ENCODE assay signal across 20 cellular contexts in the genomic region with DNA sequence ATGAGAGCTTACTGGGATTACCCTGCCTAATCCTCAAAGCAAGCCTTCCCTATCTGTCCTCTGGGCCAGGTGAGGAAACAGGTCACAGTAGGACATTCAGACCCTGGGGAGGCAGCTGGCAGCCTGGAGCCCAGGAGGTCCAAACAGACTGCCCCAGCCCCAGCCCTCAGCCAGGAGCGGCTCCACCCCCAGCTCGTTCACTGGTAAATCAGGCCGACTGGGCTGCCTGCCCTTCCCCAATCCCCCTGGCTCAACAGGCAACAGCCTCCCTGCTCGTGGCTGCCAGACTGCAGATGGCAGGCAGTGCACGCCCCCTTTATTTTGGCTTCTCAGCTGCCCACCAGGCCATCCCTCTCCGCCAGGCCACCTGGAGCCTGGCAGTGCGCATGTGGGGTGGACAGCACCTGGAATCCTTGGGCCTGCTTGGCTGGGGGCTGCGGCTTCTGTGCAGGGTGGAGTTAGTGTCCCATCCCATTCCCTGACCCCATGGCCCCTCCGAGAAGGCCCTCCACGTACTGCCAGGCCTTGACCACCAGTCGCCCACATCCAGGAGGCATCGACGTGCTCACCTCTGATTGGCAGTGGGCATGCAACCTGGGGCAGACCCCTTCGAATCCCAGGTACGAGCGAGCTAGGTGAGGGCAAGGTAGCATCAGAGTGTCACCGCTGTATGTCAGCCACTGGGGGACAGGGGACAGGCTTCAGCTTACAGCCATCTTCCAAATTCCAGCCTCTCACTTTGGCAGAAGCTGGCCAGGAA. TPM values are rescaled to one million over a fixed set of nuclear protein-coding genes. Genes with fewer than 3 reads are reported as not detected.
DNase-seq lines count a peak whose midpoint lies in the region; ATAC-seq, FAIRE-seq and TF ChIP-seq lines count a peak whose summit lies in the region.
"Had no signal": no experiment of that assay in that cellular context is flagged by ENCODE, and none has a peak within 500 bp of the region (broad histone marks: within the 10 kb centered on the region; RNA-seq: fewer than 3 reads in every experiment).

No MANE protein-coding gene starts in this region.

- H3K9ac ChIP-seq in HCT116 (ENCODE audit: low read length) (no peak overlapping the region), K562 (ENCODE audit: insufficient read depth in 1 of 2, low read depth in 2 of 2, low read length in 2 of 2) (0 out of 4 replicates have a peak overlapping the region, but pooled peaks of 1 of the 2 experiments have one; percentile 43), neuronal stem cell (ENCODE audit: low read depth, low read length, poor library complexity) (peak overlapping the region; percentile 37)
- H3K9ac ChIP-seq: KMS-11, SK-N-SH had no signal

- H3K18ac ChIP-seq in neuronal stem cell (ENCODE audit: low read length): peak overlapping the region; percentile 64

- no peak overlapping the region for H2BK15ac ChIP-seq in neuronal stem cell (ENCODE audit: low read length)

- no peak for TF ChIP-seq POLR2A in HCT116 (IDR thresholded peaks at IDR 0.05; ENCODE audit: borderline replicate concordance, extremely low read depth, insufficient read depth, insufficient read length)
- no peak for TF ChIP-seq POLR2A in K562 (conservative IDR thresholded peaks at IDR 0.05)

- H3K9me3 ChIP-seq in HCT116 (ENCODE audit: control insufficient read depth in 1 of 2, insufficient read depth in 1 of 2, low read depth in 1 of 2, low read length in 2 of 2) (no peaks in the 10 kb centered on the region), K562 (replicated peaks; ENCODE audit: control insufficient read depth, insufficient read depth, low read depth, low read length) (no peaks in the 10 kb centered on the region; the same call in 1 of the 2 replicates), neuronal stem cell (replicated peaks in 1 of 2; ENCODE audit: control insufficient read depth in 2 of 2, insufficient read depth in 1 of 2, low read depth in 1 of 2, low read length in 2 of 2) (peaks cover 0 to 8% of the 10 kb centered on the region in 2 donors)
- H3K9me3 ChIP-seq: HAP-1, SK-N-SH had no signal

- H3K27me3 ChIP-seq in HCT116 (ENCODE audit: insufficient read depth, low read length) (no peaks in the 10 kb centered on the region), K562 (ENCODE audit: control insufficient read depth in 2 of 2, insufficient read depth in 2 of 2, low read length in 2 of 2) (peaks cover 0 to 26% of the 10 kb centered on the region in 2 experiments; a peak in 3 of 5 replicates), neuronal stem cell (ENCODE audit: control insufficient read depth in 3 of 3, insufficient read depth in 3 of 3, low read depth in 1 of 3, low read length in 3 of 3) (no peaks in the 10 kb centered on the region)

- H3K23ac ChIP-seq in neuronal stem cell (ENCODE audit: low read depth, low read length, poor library complexity): peak overlapping the region; percentile 93

- POLR2A ChIA-PET in HCT116 (lab: Charles Lee) (no interaction called here), K562 (lab: Yijun Ruan, JAX) (interaction anchor here (0.6 to 1.4 kb wide), 4 partner anchors 9 to 164 kb away, joined by 3 to 4 read pairs (median 3); no protein-coding TSS in a partner anchor)

- H4K8ac ChIP-seq in neuronal stem cell (ENCODE audit: low read depth, low read length): no peak overlapping the region

- no peak for TF ChIP-seq EP300 in K562 (IDR thresholded peaks at IDR 0.05; ENCODE audit: low read length)

- WGBS in K562 (ENCODE audit: insufficient coverage, low coverage, missing lambda C conversion rate): 28% methylated on average over 17 of the region's 17 CpGs
- WGBS in neuronal stem cell (ENCODE audit: extremely low coverage in 2 of 2, insufficient read length in 2 of 2, insufficient replicate concordance in 1 of 2), 2 donors: no CpG with 5 or more reads among the region's 17 CpGs

- H3K27ac ChIP-seq in HCT116 (ENCODE audit: low read depth, low read length) (no peak overlapping the region), K562 (ENCODE audit: extremely low read depth, low read depth, low read length) (no peak overlapping the region), neuronal stem cell (replicated peaks; ENCODE audit: low read length) (no peak overlapping the region)
- H3K27ac ChIP-seq: KMS-11 had no signal

- TF ChIP-seq RAD21 in HCT116 (IDR thresholded peaks at IDR 0.05; ENCODE audit: low read depth) (no peak), K562 (CRISPR knock-in tag; conservative IDR thresholded peaks at IDR 0.05 in 1 of 2, IDR thresholded peaks at IDR 0.05 in 1 of 2) (no peak)

- intact Hi-C loops in HCT116 (cut with micrococcal nuclease) (no loop called here), K562 (cut with micrococcal nuclease) (no loop called here)

- H2BK5ac ChIP-seq in neuronal stem cell (ENCODE audit: low read length): peak overlapping the region; percentile 48

- H2AFZ ChIP-seq in HCT116 (ENCODE audit: low read depth, low read length, poor library complexity, severe bottlenecking): no peak overlapping the region
- H2AFZ ChIP-seq in K562 (ENCODE audit: low read depth, low read length): no peak overlapping the region
- H2AFZ ChIP-seq in neuronal stem cell (ENCODE audit: low read length): no peak overlapping the region

- ATAC-seq in HCT116 (peak; percentile 43; the same call in 1 of the 2 replicates), K562 (no peak; the same call in 1 of the 3 replicates), GM19395 (IDR thresholded peaks at IDR 0.05; ENCODE audit: unreplicated experiment) (no peak)

- no peak overlapping the region for H4K91ac ChIP-seq in neuronal stem cell (ENCODE audit: low read depth, low read length, poor library complexity)

- H3K4me3 ChIP-seq in HCT116 (replicated peaks in 1 of 2; ENCODE audit: low read depth in 1 of 2, low read length in 2 of 2) (no peak overlapping the region), K562 (no peak overlapping the region), neuronal stem cell (ENCODE audit: low read length in 2 of 2) (no peak overlapping the region)
- H3K4me3 ChIP-seq: HAP-1 had no signal

- H3K4me1 ChIP-seq in HCT116 (ENCODE audit: control insufficient read depth in 1 of 2, insufficient read depth in 2 of 2, low read length in 2 of 2): no peaks in the 10 kb centered on the region
- H3K4me1 ChIP-seq in K562 (replicated peaks in 1 of 2; ENCODE audit: control insufficient read depth in 2 of 2, insufficient read depth in 2 of 2, low read length in 2 of 2): peaks cover 0 to 20% of the 10 kb centered on the region in 2 experiments; a peak in 2 of 5 replicates
- no peaks in the 10 kb centered on the region for H3K4me1 ChIP-seq in neuronal stem cell (ENCODE audit: control insufficient read depth in 2 of 2, insufficient read depth in 1 of 2, low read depth in 1 of 2, low read length in 2 of 2)
- H3K4me1 ChIP-seq: HAP-1 had no signal

- DNase-seq in DMS 273 treated with DMSO at 0.1 percent for 48 hours (lab: John Stamatoyannopoulos, UW): peak; percentile 16
- no peak for DNase-seq in HCT116 (ENCODE audit: low read depth, low spot score)
- DNase-seq in K562 (ENCODE audit: extremely low read depth in 1 of 4, low spot score in 3 of 4): no peak
- DNase-seq in neuronal stem cell (ENCODE audit: low spot score): no peak
- DNase-seq in activated effector memory CD4-positive, alpha-beta T cell treated with Interleukin-2 at 50 U/mL for 16 hours: no peak
- DNase-seq in NCI-H1436 treated with DMSO at 0.1 percent for 48 hours (lab: John Stamatoyannopoulos, UW): no peak
- DNase-seq: CD4-positive, CD25-positive, alpha-beta regulatory T cell; COR-L47; GDM1; NCI-H1105; NCI-H1694 treated with DMSO at 0.1 percent for 48 hours; NCI-H2081 treated with DMSO at 0.1 percent for 48 hours; NCI-H2171 treated with DMSO at 0.1 percent for 48 hours; NCI-H524 treated with DMSO at 0.1 percent for 48 hours; SIG-M5; SK-N-SH had no signal

- H3K4ac ChIP-seq in neuronal stem cell (ENCODE audit: low read length): no peak overlapping the region

- H2AK5ac ChIP-seq in neuronal stem cell (ENCODE audit: low read depth, low read length): peak overlapping the region; percentile 1

- CTCF ChIA-PET in HCT116 (lab: Charles Lee): no interaction called here
- CTCF ChIA-PET in K562 (lab: Yijun Ruan, JAX; ENCODE audit: low intra/inter-chr PET ratio): no interaction called here

- H3K79me2 ChIP-seq in HCT116 (ENCODE audit: insufficient read depth, low read length): no peaks in the 10 kb centered on the region
- H3K79me2 ChIP-seq in K562 (ENCODE audit: control insufficient read depth, insufficient read depth, low read length): no peaks in the 10 kb centered on the region

- peak overlapping the region; percentile 71 for H3K14ac ChIP-seq in neuronal stem cell (ENCODE audit: low read length)

- RAD21 ChIA-PET in HCT116 (lab: Charles Lee; ENCODE audit: low non-redundant PET in 1 of 2, low total read pairs in 2 of 2, uncharacterized antibody in 2 of 2, unreplicated experiment in 2 of 2): no interaction called here

- TF ChIP-seq CTCF in HCT116 (IDR thresholded peaks at IDR 0.05 in 2 of 3, conservative IDR thresholded peaks at IDR 0.05 in 1 of 3; ENCODE audit: borderline replicate concordance in 1 of 3, insufficient read depth in 1 of 3, low read depth in 2 of 3, low read length in 2 of 3) (no peak), K562 (IDR thresholded peaks at IDR 0.05 in 2 of 3, conservative IDR thresholded peaks at IDR 0.05 in 1 of 3; ENCODE audit: insufficient read depth in 2 of 3, low read depth in 1 of 3, low read length in 3 of 3) (no peak)

- H2BK12ac ChIP-seq in neuronal stem cell (ENCODE audit: low read length): peak overlapping the region; percentile 92

- H4K20me1 ChIP-seq in HCT116 (ENCODE audit: insufficient read depth) (no peaks in the 10 kb centered on the region), K562 (replicated peaks; ENCODE audit: control insufficient read depth, insufficient read depth, low read length) (no peaks in the 10 kb centered on the region)

- H3K4me2 ChIP-seq in HCT116 (ENCODE audit: low read length) (no peak overlapping the region), K562 (ENCODE audit: insufficient read depth, low read length) (no peak overlapping the region), neuronal stem cell (ENCODE audit: insufficient read depth, low read length, poor library complexity, severe bottlenecking) (no peak overlapping the region)
- H3K4me2 ChIP-seq: KMS-11, SK-N-SH had no signal

- H2BK120ac ChIP-seq in neuronal stem cell (ENCODE audit: low read depth, low read length): no peak overlapping the region

- H3K79me1 ChIP-seq in neuronal stem cell (ENCODE audit: low read depth, low read length): peaks cover 2% of the 10 kb centered on the region

- no peaks in the 10 kb centered on the region for H3K9me2 ChIP-seq in HCT116 (ENCODE audit: insufficient read depth)
- H3K9me2 ChIP-seq: SK-N-SH had no signal

- no peaks in the 10 kb centered on the region for H3K36me3 ChIP-seq in HCT116 (ENCODE audit: control insufficient read depth in 1 of 2, insufficient read depth in 2 of 2, low read length in 2 of 2)
- no peaks in the 10 kb centered on the region for H3K36me3 ChIP-seq in K562 (ENCODE audit: control insufficient read depth, insufficient read depth, low read length)
- no peaks in the 10 kb centered on the region for H3K36me3 ChIP-seq in neuronal stem cell (replicated peaks in 1 of 2; ENCODE audit: control insufficient read depth in 2 of 2, insufficient read depth in 2 of 2, low read length in 2 of 2)
- H3K36me3 ChIP-seq: HAP-1 had no signal

- in situ Hi-C loops in K562 (cut with MboI): no loop called here

- no TSS peak for BruUV-seq in HCT116 (replicated peaks; lab: Mats Ljungman, UMichigan)
- no TSS peak for BruUV-seq in K562 (replicated peaks; lab: Mats Ljungman, UMichigan)

- no peak for FAIRE-seq in K562 (lab: Jason Lieb, UNC)
- FAIRE-seq: GM19239 had no signal

- H3K9me1 ChIP-seq in K562 (ENCODE audit: control insufficient read depth, insufficient read depth, low read length): no peaks in the 10 kb centered on the region

RNA-seq across cellular contexts. Expression of a gene that starts 11.2 kb away (rescaled TPM):
- 6.9 TPM for total RNA-seq in HCT116 (2021; ENCODE audit: unreplicated experiment)
- polyA plus RNA-seq in HCT116 (2012): 1.5 and 2.1 TPM in 2 replicates
- 4.5 and 17.1 TPM in 2 replicates for total RNA-seq in K562 (2011; cell fraction: chromatin; rRNA removed; ENCODE audit: low replicate concordance)
- 2.8 and 5.1 TPM in 2 replicates for total RNA-seq in K562 (2011; cell fraction: nucleolus; rRNA removed)
- 6.5 and 7.7 TPM in 2 replicates for total RNA-seq in K562 (2011; cell fraction: nucleoplasm; rRNA removed)
- total RNA-seq in K562 (2014; rRNA removed): 6.7 and 8.9 TPM in 2 replicates
- 14.5 and 17.8 TPM in 2 replicates for total RNA-seq in K562 (2014; rRNA removed; fragmentation: Illumina TruSeq; extraction: Trizol)
- total RNA-seq in K562 (2015; rRNA removed; fragmentation: Illumina TruSeq; extraction: Trizol): 10.3 and 11.2 TPM in 2 replicates
- 7.1 and 7.9 TPM in 2 replicates for total RNA-seq in K562 (2021)
- 9.7 and 11.8 TPM in 2 replicates for polyA plus RNA-seq in K562 (2011; rRNA removed)
- 1.1 and 2.6 TPM in 2 replicates for polyA plus RNA-seq in K562 (2011; cell fraction: cytosol; rRNA removed)
- polyA plus RNA-seq in K562 (2011; cell fraction: nucleus; rRNA removed): 2.7 and 4.4 TPM in 2 replicates
- 5.9 and 6.1 TPM in 2 replicates for polyA plus RNA-seq in K562 (2012)
- polyA plus RNA-seq in K562 (2014; fragmentation: Illumina TruSeq; extraction: Trizol): 11.1 and 12.4 TPM in 2 replicates
- polyA plus RNA-seq in K562 (2014; fragmentation: Nextera tagmentation; extraction: Ambion mirVana): 10 to 100 TPM; 17.3 to 23.4 TPM
- 8.2 and 8.7 TPM in 2 replicates for polyA plus RNA-seq in K562 (2014; rRNA removed)
- 11.7 and 13.9 TPM in 2 replicates for polyA minus RNA-seq in K562 (2011; rRNA and poly(A)+ RNA removed)
- polyA minus RNA-seq in K562 (2011; cell fraction: cytosol; rRNA and poly(A)+ RNA removed): 3.2 and 4.0 TPM in 2 replicates
- 3.4 and 6.0 TPM in 2 replicates for polyA minus RNA-seq in K562 (2011; cell fraction: nucleus; rRNA and poly(A)+ RNA removed)
- polyA plus RNA-seq in neuronal stem cell (2013, experiment 1 of 2): 6.7 TPM
- 7.4 TPM for polyA plus RNA-seq in neuronal stem cell (2013, experiment 2 of 2)

RNA-seq across cellular contexts. Expression of a gene that starts 14.4 kb away (rescaled TPM):
- 7.2 TPM for total RNA-seq in HCT116 (2021; ENCODE audit: unreplicated experiment)
- polyA plus RNA-seq in HCT116 (2012): 2.1 and 3.0 TPM in 2 replicates
- 15.0 and 38.1 TPM in 2 replicates for total RNA-seq in K562 (2011; cell fraction: chromatin; rRNA removed; ENCODE audit: low replicate concordance)
- total RNA-seq in K562 (2011; cell fraction: nucleolus; rRNA removed): 14.7 and 18.0 TPM in 2 replicates
- total RNA-seq in K562 (2011; cell fraction: nucleoplasm; rRNA removed): 13.5 and 16.2 TPM in 2 replicates
- total RNA-seq in K562 (2014; rRNA removed): 9.8 and 10.9 TPM in 2 replicates
- total RNA-seq in K562 (2014; rRNA removed; fragmentation: Illumina TruSeq; extraction: Trizol): 18.3 and 21.1 TPM in 2 replicates
- 14.4 and 16.1 TPM in 2 replicates for total RNA-seq in K562 (2015; rRNA removed; fragmentation: Illumina TruSeq; extraction: Trizol)
- total RNA-seq in K562 (2021): 8.0 and 10.2 TPM in 2 replicates
- polyA plus RNA-seq in K562 (2011; rRNA removed): 8.2 and 10.9 TPM in 2 replicates
- 5.2 and 5.7 TPM in 2 replicates for polyA plus RNA-seq in K562 (2011; cell fraction: cytosol; rRNA removed)
- polyA plus RNA-seq in K562 (2011; cell fraction: nucleus; rRNA removed): 3.2 and 3.9 TPM in 2 replicates
- 6.4 and 8.0 TPM in 2 replicates for polyA plus RNA-seq in K562 (2012)
- polyA plus RNA-seq in K562 (2014; fragmentation: Illumina TruSeq; extraction: Trizol): 10.3 and 12.1 TPM in 2 replicates
- polyA plus RNA-seq in K562 (2014; fragmentation: Nextera tagmentation; extraction: Ambion mirVana): 1 to 10 TPM; 5.3 to 6.3 TPM
- 8.2 and 9.2 TPM in 2 replicates for polyA plus RNA-seq in K562 (2014; rRNA removed)
- 15.3 and 21.4 TPM in 2 replicates for polyA minus RNA-seq in K562 (2011; rRNA and poly(A)+ RNA removed)
- polyA minus RNA-seq in K562 (2011; cell fraction: cytosol; rRNA and poly(A)+ RNA removed): 4.2 and 5.3 TPM in 2 replicates
- 9.8 and 17.3 TPM in 2 replicates for polyA minus RNA-seq in K562 (2011; cell fraction: nucleus; rRNA and poly(A)+ RNA removed)
- polyA plus RNA-seq in neuronal stem cell (2013, experiment 1 of 2): 11.3 TPM
- 11.7 TPM for polyA plus RNA-seq in neuronal stem cell (2013, experiment 2 of 2)
